Comparison of ENCODE assay signal across 6 cellular contexts in the genomic region with DNA sequence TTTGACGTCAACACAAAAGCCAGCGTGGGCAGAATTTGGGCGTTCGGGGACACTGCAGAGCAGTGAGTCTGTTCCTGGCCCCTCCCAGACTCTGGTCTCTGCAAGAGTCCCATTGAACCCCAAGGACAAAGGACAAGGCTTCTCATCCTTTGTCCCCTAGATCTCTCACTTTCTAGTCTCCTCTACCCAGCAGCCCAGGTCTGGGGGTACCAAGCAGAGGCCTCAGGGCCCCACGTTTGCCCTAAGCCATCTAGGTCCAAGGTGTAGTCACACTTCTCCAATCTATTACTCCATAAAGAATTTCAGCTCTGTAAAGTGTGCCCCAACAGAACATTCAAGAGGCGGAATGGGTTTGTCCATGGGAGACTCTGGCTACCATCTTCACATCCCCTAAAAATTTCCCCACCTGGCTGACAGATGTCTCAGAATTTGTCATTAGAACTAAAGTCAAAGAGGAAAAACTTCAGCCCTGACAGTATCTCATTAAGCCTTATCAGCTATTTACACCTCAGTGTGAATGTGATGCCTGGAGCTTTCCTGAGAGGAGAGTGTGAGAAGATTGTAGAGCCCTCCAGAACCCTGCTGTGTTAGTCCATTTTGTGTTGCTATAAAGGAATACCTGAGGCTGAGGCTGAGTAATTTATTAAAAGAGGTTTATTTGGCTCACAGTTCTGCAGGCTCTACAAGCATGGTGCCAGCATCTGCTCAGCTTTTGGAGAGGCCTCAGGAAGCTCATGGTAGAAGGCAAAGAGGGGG.
"Had no signal": no experiment of that assay in that cellular context is flagged by ENCODE, and none has a peak within 500 bp of the region (broad histone marks: within the 10 kb centered on the region; RNA-seq: fewer than 3 reads in every experiment).

No MANE protein-coding gene starts in this region.

- H3K4me3 ChIP-seq: GM23248, HAP-1 had no signal

- H3K4me1 ChIP-seq: HAP-1 had no signal

- H3K27ac ChIP-seq: GM23248 had no signal

- H2AFZ ChIP-seq: GM23248 had no signal

- H3K9ac ChIP-seq: GM23248 had no signal

- H3K36me3 ChIP-seq: HAP-1 had no signal

- DNase-seq: GM23248, GOT3, H7, HFFc6, IMR-90 had no signal

- H3K9me3 ChIP-seq: HAP-1 had no signal
